24 cellular contexts compared by ENCODE assay signal in the genomic region with DNA sequence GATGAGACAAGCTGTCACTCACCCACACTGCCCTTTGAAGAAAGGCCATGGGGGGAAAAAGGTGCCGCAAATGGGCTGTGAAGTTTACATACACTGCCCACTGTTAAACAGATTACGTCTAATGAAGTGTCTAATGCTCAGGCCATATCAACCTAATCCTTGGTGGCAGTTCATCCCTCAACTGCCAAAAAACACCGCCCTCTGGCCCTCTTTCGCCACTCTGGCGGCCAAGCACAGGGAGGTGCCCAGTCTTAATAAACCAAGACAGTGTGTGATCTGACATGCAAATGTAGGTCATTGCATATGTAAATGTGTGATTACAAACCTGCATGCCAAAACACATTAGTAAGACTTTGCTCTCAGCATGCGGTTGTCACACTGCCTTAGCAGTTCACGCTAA.
DNase-seq lines count a peak whose midpoint lies in the region; ATAC-seq and TF ChIP-seq lines count a peak whose summit lies in the region.
"Had no signal": no experiment of that assay in that cellular context is flagged by ENCODE, and none has a peak within 500 bp of the region (broad histone marks: within the 10 kb centered on the region; RNA-seq: fewer than 3 reads in every experiment).

No MANE protein-coding gene starts in this region.

- H3K36me3 ChIP-seq in body of pancreas (replicated peaks in 1 of 2; ENCODE audit: insufficient read depth in 1 of 2, low read depth in 2 of 2): no peaks in the 10 kb centered on the region

- H3K4me1 ChIP-seq in body of pancreas: peaks cover 22% of the 10 kb centered on the region
- H3K4me1 ChIP-seq: Caco-2 had no signal

- no peaks in the 10 kb centered on the region; the same call in 1 of the 2 replicates for H3K9me3 Mint-ChIP-seq in WTC11

- TF ChIP-seq CTCF in WTC11 (IDR thresholded peaks at IDR 0.05) (no peak), body of pancreas (IDR thresholded peaks at IDR 0.05) (no peak)

- no peaks in the 10 kb centered on the region for H3K27me3 ChIP-seq in body of pancreas
- H3K27me3 ChIP-seq: BLaER1 treated with 17β-estradiol and CSF1 and Interleukin-3, amounts not matched to agents 10 nM and 100 nM had no signal

- intact Hi-C loops in body of pancreas (cut with DNase I): no loop called here

- H3K27me3 Mint-ChIP-seq in WTC11 (ENCODE audit: low read depth): no peaks in the 10 kb centered on the region
- H3K27me3 Mint-ChIP-seq: CD4-positive, alpha-beta memory T cell had no signal

- H3K27ac ChIP-seq in body of pancreas: no peak overlapping the region
- H3K27ac ChIP-seq: 22Rv1; BLaER1 treated with 17β-estradiol and CSF1 and Interleukin-3, amounts not matched to agents 10 nM and 100 nM; GM23248 had no signal

- no peak overlapping the region for H3K4me3 Mint-ChIP-seq in WTC11
- H3K4me3 Mint-ChIP-seq: CD4-positive, alpha-beta memory T cell had no signal

- peak; percentile 44 for DNase-seq in NCI-H82 (lab: John Stamatoyannopoulos, UW)
- no peak for DNase-seq in NCI-H82 treated with DMSO at 0.1 percent for 48 hours (lab: John Stamatoyannopoulos, UW; ENCODE audit: unreplicated experiment)
- DNase-seq in 8988T: peak; percentile 10
- DNase-seq in WTC11 (ENCODE audit: low spot score): no peak
- peak; percentile 55 for DNase-seq in fibroblast of gingiva (ENCODE audit: low read depth)
- DNase-seq in stimulated activated CD4-positive, alpha-beta T cell treated with anti-CD3 and anti-CD28 coated beads, Interleukin-4, amount 100 ng/mL, for 24 hours: no peak
- no peak for DNase-seq in body of pancreas
- DNase-seq: Caco-2; CD4-positive, alpha-beta memory T cell; DMS 273 treated with DMSO at 0.1 percent for 48 hours; DND-41; GM23248; HCEC 1CT; Karpas-422; MV-4-11; NCI-H1105 treated with DMSO at 0.1 percent for 48 hours; NCI-H2029 treated with DMSO at 0.1 percent for 48 hours; NCI-H226; NCI-H510A treated with DMSO at 0.1 percent for 48 hours; OCI-M1 had no signal

- POLR2A ChIA-PET in WTC11 (lab: Charles Lee): no interaction called here

- H3K27ac Mint-ChIP-seq in WTC11: no peak overlapping the region
- H3K27ac Mint-ChIP-seq: CD4-positive, alpha-beta memory T cell had no signal

- CTCF ChIA-PET in WTC11 (lab: Charles Lee): no interaction called here

- ATAC-seq in WTC11: peak; percentile 55; the same call in 1 of the 2 replicates
- ATAC-seq in HG03025 (IDR thresholded peaks at IDR 0.05; ENCODE audit: low FRiP score, unreplicated experiment): no peak
- no peak for ATAC-seq in body of pancreas
- ATAC-seq: Right ventricle myocardium inferior had no signal

- no peak overlapping the region for H3K4me3 ChIP-seq in body of pancreas
- H3K4me3 ChIP-seq: BLaER1 treated with 17β-estradiol and CSF1 and Interleukin-3, amounts not matched to agents 10 nM and 100 nM; GM23248 had no signal

- WGBS in body of pancreas, 2 donors: 95 to 96% methylated on average over 7 of the region's 7 CpGs

- TF ChIP-seq POLR2A in body of pancreas (IDR thresholded peaks at IDR 0.05): no peak

- H3K4me1 Mint-ChIP-seq in WTC11: peaks cover 17% of the 10 kb centered on the region

- no peaks in the 10 kb centered on the region for H3K9me3 ChIP-seq in body of pancreas
- H3K9me3 ChIP-seq: Caco-2 had no signal

- H3K36me3 Mint-ChIP-seq in WTC11: no peaks in the 10 kb centered on the region

TF ChIP-seq in WTC11, 78 proteins besides CTCF, POLR2A, EP300 and RAD21 (continues in another document):
- no peak for TF ChIP-seq CREB1 (CRISPR knock-in tag; IDR thresholded peaks at IDR 0.05)
- TF ChIP-seq, protein P1, sequence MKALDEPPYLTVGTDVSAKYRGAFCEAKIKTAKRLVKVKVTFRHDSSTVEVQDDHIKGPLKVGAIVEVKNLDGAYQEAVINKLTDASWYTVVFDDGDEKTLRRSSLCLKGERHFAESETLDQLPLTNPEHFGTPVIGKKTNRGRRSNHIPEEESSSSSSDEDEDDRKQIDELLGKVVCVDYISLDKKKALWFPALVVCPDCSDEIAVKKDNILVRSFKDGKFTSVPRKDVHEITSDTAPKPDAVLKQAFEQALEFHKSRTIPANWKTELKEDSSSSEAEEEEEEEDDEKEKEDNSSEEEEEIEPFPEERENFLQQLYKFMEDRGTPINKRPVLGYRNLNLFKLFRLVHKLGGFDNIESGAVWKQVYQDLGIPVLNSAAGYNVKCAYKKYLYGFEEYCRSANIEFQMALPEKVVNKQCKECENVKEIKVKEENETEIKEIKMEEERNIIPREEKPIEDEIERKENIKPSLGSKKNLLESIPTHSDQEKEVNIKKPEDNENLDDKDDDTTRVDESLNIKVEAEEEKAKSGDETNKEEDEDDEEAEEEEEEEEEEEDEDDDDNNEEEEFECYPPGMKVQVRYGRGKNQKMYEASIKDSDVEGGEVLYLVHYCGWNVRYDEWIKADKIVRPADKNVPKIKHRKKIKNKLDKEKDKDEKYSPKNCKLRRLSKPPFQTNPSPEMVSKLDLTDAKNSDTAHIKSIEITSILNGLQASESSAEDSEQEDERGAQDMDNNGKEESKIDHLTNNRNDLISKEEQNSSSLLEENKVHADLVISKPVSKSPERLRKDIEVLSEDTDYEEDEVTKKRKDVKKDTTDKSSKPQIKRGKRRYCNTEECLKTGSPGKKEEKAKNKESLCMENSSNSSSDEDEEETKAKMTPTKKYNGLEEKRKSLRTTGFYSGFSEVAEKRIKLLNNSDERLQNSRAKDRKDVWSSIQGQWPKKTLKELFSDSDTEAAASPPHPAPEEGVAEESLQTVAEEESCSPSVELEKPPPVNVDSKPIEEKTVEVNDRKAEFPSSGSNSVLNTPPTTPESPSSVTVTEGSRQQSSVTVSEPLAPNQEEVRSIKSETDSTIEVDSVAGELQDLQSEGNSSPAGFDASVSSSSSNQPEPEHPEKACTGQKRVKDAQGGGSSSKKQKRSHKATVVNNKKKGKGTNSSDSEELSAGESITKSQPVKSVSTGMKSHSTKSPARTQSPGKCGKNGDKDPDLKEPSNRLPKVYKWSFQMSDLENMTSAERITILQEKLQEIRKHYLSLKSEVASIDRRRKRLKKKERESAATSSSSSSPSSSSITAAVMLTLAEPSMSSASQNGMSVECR (CRISPR knock-in tag; IDR thresholded peaks at IDR 0.05; ENCODE audit: borderline replicate concordance): no peak
- no peak for TF ChIP-seq ETV6 (CRISPR knock-in tag; IDR thresholded peaks at IDR 0.05)
- TF ChIP-seq NR1H2 (CRISPR knock-in tag; IDR thresholded peaks at IDR 0.05): no peak
- TF ChIP-seq PRDM15 (CRISPR knock-in tag; IDR thresholded peaks at IDR 0.05): no peak
- TF ChIP-seq NFYB (CRISPR knock-in tag; conservative IDR thresholded peaks at IDR 0.05; ENCODE audit: low read depth): no peak
- TF ChIP-seq, protein P2, sequence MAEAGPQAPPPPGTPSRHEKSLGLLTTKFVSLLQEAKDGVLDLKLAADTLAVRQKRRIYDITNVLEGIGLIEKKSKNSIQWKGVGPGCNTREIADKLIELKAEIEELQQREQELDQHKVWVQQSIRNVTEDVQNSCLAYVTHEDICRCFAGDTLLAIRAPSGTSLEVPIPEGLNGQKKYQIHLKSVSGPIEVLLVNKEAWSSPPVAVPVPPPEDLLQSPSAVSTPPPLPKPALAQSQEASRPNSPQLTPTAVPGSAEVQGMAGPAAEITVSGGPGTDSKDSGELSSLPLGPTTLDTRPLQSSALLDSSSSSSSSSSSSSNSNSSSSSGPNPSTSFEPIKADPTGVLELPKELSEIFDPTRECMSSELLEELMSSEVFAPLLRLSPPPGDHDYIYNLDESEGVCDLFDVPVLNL (CRISPR knock-in tag; IDR thresholded peaks at IDR 0.05; ENCODE audit: borderline replicate concordance, low read depth): no peak
- TF ChIP-seq, protein P3, sequence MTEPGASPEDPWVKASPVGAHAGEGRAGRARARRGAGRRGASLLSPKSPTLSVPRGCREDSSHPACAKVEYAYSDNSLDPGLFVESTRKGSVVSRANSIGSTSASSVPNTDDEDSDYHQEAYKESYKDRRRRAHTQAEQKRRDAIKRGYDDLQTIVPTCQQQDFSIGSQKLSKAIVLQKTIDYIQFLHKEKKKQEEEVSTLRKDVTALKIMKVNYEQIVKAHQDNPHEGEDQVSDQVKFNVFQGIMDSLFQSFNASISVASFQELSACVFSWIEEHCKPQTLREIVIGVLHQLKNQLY (CRISPR knock-in tag; IDR thresholded peaks at IDR 0.05): no peak
- no peak for TF ChIP-seq NFE2L1 (CRISPR knock-in tag; IDR thresholded peaks at IDR 0.05)
- no peak for TF ChIP-seq ELF4 (CRISPR knock-in tag; IDR thresholded peaks at IDR 0.05; ENCODE audit: low read depth)
- no peak for TF ChIP-seq JAZF1 (CRISPR knock-in tag; IDR thresholded peaks at IDR 0.05)

Comparison
In these comparisons a context has a peak if more than half of its experiments do, and no peak if none do; other contexts are left out.
1. DNase-seq: peak in NCI-H82 (single experiment), 8988T (single experiment) and fibroblast of gingiva (single experiment); none in NCI-H82 treated with DMSO at 0.1 percent for 48 hours (single experiment), WTC11 (single experiment), stimulated activated CD4-positive, alpha-beta T cell treated with anti-CD3 and anti-CD28 coated beads, Interleukin-4, amount 100 ng/mL, for 24 hours (single experiment) and body of pancreas (0 of 4).